Comparison of ENCODE assay signal across 2 cellular contexts in the genomic region with DNA sequence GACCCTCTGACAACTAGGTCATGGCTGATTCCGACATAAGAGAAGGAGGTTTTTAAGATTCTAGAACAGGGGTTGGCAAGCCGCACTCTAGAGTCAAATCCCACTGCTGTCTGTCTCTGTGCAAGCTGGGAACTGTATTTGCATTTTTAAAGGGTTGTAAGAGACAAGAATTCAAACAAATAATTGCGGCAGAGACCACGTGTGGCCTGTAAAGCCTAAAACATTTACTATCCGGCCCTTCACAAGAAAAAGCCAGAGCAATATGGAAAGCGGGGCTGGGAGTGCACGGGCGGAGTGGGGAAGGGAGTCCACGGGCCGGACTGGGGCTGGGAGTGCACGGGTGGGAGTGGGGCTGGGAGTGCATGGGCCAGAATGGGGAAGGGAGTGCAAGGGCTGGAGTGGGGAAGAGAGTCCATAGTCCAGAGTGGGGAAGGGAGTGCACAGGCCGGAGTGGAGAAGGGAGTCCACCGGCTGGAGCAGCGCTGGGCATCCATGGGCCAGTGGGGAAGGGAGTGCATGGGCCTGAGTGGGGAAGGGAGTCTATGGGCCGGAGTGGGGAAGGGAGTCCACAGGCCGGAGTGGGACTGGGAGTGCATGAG.
TF ChIP-seq lines count a peak whose summit lies in the region.

No MANE protein-coding gene starts in this region.

TF ChIP-seq in GM23338, 12 proteins besides CTCF, POLR2A, EP300 and RAD21 (continues in another document):
- TF ChIP-seq ZNF462 (CRISPR knock-in tag; IDR thresholded peaks at IDR 0.05) (no peak), CREB1 (CRISPR knock-in tag; IDR thresholded peaks at IDR 0.05; ENCODE audit: low read depth) (no peak), EZH2 (IDR thresholded peaks at IDR 0.05; ENCODE audit: low read depth, unreplicated experiment) (no peak), STAT1 (IDR thresholded peaks at IDR 0.05; ENCODE audit: unreplicated experiment) (no peak), ZNF114 (CRISPR knock-in tag; IDR thresholded peaks at IDR 0.05) (no peak), NANOG (IDR thresholded peaks at IDR 0.05; ENCODE audit: borderline replicate concordance) (no peak), JUNB (IDR thresholded peaks at IDR 0.05; ENCODE audit: unreplicated experiment) (no peak)
- TF ChIP-seq, protein P1, sequence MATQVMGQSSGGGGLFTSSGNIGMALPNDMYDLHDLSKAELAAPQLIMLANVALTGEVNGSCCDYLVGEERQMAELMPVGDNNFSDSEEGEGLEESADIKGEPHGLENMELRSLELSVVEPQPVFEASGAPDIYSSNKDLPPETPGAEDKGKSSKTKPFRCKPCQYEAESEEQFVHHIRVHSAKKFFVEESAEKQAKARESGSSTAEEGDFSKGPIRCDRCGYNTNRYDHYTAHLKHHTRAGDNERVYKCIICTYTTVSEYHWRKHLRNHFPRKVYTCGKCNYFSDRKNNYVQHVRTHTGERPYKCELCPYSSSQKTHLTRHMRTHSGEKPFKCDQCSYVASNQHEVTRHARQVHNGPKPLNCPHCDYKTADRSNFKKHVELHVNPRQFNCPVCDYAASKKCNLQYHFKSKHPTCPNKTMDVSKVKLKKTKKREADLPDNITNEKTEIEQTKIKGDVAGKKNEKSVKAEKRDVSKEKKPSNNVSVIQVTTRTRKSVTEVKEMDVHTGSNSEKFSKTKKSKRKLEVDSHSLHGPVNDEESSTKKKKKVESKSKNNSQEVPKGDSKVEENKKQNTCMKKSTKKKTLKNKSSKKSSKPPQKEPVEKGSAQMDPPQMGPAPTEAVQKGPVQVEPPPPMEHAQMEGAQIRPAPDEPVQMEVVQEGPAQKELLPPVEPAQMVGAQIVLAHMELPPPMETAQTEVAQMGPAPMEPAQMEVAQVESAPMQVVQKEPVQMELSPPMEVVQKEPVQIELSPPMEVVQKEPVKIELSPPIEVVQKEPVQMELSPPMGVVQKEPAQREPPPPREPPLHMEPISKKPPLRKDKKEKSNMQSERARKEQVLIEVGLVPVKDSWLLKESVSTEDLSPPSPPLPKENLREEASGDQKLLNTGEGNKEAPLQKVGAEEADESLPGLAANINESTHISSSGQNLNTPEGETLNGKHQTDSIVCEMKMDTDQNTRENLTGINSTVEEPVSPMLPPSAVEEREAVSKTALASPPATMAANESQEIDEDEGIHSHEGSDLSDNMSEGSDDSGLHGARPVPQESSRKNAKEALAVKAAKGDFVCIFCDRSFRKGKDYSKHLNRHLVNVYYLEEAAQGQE (IDR thresholded peaks at IDR 0.05; ENCODE audit: unreplicated experiment): no peak
- TF ChIP-seq, protein P2, sequence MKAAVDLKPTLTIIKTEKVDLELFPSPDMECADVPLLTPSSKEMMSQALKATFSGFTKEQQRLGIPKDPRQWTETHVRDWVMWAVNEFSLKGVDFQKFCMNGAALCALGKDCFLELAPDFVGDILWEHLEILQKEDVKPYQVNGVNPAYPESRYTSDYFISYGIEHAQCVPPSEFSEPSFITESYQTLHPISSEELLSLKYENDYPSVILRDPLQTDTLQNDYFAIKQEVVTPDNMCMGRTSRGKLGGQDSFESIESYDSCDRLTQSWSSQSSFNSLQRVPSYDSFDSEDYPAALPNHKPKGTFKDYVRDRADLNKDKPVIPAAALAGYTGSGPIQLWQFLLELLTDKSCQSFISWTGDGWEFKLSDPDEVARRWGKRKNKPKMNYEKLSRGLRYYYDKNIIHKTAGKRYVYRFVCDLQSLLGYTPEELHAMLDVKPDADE (IDR thresholded peaks at IDR 0.05): no peak

TF ChIP-seq in H1, 55 proteins besides CTCF, POLR2A, EP300 and RAD21:
- TF ChIP-seq CREB1 (IDR thresholded peaks at IDR 0.05) (no peak), RFX5 (IDR thresholded peaks at IDR 0.05; ENCODE audit: borderline replicate concordance, low read depth, low read length) (no peak), GTF2F1 (IDR thresholded peaks at IDR 0.05; ENCODE audit: borderline replicate concordance, low read depth, low read length) (no peak), TAF1 (IDR thresholded peaks at IDR 0.05; ENCODE audit: low read depth, low read length) (no peak), BRCA1 (IDR thresholded peaks at IDR 0.05; ENCODE audit: low read depth, low read length) (no peak), CBX5 (IDR thresholded peaks at IDR 0.05; ENCODE audit: low read depth, low read length) (no peak), SIX5 (IDR thresholded peaks at IDR 0.05; ENCODE audit: low read depth, low read length) (no peak)
- TF ChIP-seq, protein P3, sequence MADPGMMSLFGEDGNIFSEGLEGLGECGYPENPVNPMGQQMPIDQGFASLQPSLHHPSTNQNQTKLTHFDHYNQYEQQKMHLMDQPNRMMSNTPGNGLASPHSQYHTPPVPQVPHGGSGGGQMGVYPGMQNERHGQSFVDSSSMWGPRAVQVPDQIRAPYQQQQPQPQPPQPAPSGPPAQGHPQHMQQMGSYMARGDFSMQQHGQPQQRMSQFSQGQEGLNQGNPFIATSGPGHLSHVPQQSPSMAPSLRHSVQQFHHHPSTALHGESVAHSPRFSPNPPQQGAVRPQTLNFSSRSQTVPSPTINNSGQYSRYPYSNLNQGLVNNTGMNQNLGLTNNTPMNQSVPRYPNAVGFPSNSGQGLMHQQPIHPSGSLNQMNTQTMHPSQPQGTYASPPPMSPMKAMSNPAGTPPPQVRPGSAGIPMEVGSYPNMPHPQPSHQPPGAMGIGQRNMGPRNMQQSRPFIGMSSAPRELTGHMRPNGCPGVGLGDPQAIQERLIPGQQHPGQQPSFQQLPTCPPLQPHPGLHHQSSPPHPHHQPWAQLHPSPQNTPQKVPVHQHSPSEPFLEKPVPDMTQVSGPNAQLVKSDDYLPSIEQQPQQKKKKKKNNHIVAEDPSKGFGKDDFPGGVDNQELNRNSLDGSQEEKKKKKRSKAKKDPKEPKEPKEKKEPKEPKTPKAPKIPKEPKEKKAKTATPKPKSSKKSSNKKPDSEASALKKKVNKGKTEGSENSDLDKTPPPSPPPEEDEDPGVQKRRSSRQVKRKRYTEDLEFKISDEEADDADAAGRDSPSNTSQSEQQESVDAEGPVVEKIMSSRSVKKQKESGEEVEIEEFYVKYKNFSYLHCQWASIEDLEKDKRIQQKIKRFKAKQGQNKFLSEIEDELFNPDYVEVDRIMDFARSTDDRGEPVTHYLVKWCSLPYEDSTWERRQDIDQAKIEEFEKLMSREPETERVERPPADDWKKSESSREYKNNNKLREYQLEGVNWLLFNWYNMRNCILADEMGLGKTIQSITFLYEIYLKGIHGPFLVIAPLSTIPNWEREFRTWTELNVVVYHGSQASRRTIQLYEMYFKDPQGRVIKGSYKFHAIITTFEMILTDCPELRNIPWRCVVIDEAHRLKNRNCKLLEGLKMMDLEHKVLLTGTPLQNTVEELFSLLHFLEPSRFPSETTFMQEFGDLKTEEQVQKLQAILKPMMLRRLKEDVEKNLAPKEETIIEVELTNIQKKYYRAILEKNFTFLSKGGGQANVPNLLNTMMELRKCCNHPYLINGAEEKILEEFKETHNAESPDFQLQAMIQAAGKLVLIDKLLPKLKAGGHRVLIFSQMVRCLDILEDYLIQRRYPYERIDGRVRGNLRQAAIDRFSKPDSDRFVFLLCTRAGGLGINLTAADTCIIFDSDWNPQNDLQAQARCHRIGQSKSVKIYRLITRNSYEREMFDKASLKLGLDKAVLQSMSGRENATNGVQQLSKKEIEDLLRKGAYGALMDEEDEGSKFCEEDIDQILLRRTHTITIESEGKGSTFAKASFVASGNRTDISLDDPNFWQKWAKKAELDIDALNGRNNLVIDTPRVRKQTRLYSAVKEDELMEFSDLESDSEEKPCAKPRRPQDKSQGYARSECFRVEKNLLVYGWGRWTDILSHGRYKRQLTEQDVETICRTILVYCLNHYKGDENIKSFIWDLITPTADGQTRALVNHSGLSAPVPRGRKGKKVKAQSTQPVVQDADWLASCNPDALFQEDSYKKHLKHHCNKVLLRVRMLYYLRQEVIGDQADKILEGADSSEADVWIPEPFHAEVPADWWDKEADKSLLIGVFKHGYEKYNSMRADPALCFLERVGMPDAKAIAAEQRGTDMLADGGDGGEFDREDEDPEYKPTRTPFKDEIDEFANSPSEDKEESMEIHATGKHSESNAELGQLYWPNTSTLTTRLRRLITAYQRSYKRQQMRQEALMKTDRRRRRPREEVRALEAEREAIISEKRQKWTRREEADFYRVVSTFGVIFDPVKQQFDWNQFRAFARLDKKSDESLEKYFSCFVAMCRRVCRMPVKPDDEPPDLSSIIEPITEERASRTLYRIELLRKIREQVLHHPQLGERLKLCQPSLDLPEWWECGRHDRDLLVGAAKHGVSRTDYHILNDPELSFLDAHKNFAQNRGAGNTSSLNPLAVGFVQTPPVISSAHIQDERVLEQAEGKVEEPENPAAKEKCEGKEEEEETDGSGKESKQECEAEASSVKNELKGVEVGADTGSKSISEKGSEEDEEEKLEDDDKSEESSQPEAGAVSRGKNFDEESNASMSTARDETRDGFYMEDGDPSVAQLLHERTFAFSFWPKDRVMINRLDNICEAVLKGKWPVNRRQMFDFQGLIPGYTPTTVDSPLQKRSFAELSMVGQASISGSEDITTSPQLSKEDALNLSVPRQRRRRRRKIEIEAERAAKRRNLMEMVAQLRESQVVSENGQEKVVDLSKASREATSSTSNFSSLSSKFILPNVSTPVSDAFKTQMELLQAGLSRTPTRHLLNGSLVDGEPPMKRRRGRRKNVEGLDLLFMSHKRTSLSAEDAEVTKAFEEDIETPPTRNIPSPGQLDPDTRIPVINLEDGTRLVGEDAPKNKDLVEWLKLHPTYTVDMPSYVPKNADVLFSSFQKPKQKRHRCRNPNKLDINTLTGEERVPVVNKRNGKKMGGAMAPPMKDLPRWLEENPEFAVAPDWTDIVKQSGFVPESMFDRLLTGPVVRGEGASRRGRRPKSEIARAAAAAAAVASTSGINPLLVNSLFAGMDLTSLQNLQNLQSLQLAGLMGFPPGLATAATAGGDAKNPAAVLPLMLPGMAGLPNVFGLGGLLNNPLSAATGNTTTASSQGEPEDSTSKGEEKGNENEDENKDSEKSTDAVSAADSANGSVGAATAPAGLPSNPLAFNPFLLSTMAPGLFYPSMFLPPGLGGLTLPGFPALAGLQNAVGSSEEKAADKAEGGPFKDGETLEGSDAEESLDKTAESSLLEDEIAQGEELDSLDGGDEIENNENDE (IDR thresholded peaks at IDR 0.05; ENCODE audit: insufficient replicate concordance, low read length): no peak
